Comparison of ENCODE assay signal across 1 cellular context in genomic region chrX:71285929-71286328, GRCh38.
A peak's percentile ranks its signal among the peaks of the same experiment; 100 is the strongest.
TF ChIP-seq lines count a peak whose summit lies in the region.

No MANE protein-coding gene starts in this region.

TF ChIP-seq in HepG2, 621 proteins besides CTCF, POLR2A, EP300 and RAD21:
- TF ChIP-seq CHD4 (IDR thresholded peaks at IDR 0.05; ENCODE audit: borderline replicate concordance, low read length) (no peak), AGO2 (optimal IDR thresholded peaks at IDR 0.05; ENCODE audit: low read depth, low read length) (peak; percentile 41), RBFOX2 (IDR thresholded peaks at IDR 0.05; ENCODE audit: low read depth, low read length) (peak; percentile 66)
- TF ChIP-seq, protein P1, sequence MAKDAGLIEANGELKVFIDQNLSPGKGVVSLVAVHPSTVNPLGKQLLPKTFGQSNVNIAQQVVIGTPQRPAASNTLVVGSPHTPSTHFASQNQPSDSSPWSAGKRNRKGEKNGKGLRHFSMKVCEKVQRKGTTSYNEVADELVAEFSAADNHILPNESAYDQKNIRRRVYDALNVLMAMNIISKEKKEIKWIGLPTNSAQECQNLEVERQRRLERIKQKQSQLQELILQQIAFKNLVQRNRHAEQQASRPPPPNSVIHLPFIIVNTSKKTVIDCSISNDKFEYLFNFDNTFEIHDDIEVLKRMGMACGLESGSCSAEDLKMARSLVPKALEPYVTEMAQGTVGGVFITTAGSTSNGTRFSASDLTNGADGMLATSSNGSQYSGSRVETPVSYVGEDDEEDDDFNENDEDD (CRISPR knock-in tag; IDR thresholded peaks at IDR 0.05; ENCODE audit: borderline replicate concordance): no peak
TF ChIP-seq in HepG2: peak in this region for 2.
